In the genomic region with DNA sequence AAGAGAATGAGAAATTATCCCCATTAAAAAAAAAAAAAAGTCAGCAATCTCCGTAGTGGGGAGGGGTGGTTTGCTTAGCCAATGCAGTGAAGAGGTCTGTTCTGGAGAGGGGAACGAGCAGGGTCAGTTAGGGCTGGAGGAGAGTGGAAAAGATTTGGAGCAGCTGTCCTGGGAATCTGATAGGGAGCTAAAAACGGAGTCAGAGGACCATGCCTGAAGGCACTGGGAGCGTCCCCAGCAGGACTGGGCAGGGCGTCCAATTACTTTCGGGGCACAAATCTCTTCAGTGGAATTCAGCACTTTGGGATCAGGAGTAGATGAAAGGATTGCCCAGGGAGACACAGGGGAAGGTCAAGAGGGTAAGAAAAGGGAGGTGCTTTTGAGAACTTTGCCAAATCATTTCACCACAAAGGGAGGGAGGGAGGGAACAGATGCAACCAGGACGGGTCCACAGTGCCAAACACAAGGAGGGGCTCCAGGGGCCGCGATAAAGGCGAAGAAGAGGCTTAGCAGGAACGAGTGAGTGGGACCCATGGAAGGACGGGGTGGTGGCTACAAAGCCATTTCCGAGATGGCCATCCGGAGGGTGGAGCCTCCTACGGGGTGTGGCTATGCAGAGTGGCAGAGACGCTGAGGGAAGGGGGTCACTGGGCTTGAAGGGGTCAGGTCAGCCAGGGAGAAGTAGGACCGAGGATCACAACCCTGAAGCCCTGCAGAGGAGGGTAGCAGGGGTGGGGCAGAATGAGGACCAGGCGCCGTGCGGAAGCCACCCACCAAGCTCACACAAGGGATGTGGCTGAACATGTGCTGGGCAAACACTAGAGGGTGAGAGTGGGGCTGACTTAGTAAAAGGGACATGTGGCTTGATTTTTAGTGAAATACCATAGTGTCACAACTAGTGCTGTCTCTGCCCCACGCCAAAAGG, we compare ENCODE assay signal across 10 cellular contexts.
A peak's percentile ranks its signal among the peaks of the same experiment; 100 is the strongest.
DNase-seq lines count a peak whose midpoint lies in the region; ATAC-seq, FAIRE-seq and TF ChIP-seq lines count a peak whose summit lies in the region.
"Had no signal": no experiment of that assay in that cellular context is flagged by ENCODE, and none has a peak within 500 bp of the region (broad histone marks: within the 10 kb centered on the region; RNA-seq: fewer than 3 reads in every experiment).

No MANE protein-coding gene starts in this region.

- no peak overlapping the region for H3K27ac Mint-ChIP-seq in memory B cell
- H3K27ac Mint-ChIP-seq: activated CD8-positive, alpha-beta memory T cell treated with anti-CD3 and anti-CD28 coated beads, Interleukin-2, amount 10 ng/mL, durations not matched to agents 7 days and 5 days had no signal

- H3K4me1 Mint-ChIP-seq in memory B cell, result peaks cover 18% of the 10 kb centered on the region
- H3K4me1 Mint-ChIP-seq: activated CD8-positive, alpha-beta memory T cell treated with anti-CD3 and anti-CD28 coated beads, Interleukin-2, amount 10 ng/mL, durations not matched to agents 7 days and 5 days had no signal

- H3K9ac ChIP-seq in K562 (ENCODE audit: insufficient read depth in 1 of 2, low read depth in 2 of 2, low read length in 2 of 2), result peak overlapping the region; percentile 41 to 70; a peak in 3 of 4 replicates

- H3K4me2 ChIP-seq in K562 (ENCODE audit: insufficient read depth, low read length), result peak overlapping the region; percentile 81

- no peaks in the 10 kb centered on the region for H3K9me3 Mint-ChIP-seq in memory B cell

- peak overlapping the region; percentile 12; the same call in 1 of the 2 replicates for H3K4me3 ChIP-seq in K562

- peak overlapping the region; percentile 99 for H2AFZ ChIP-seq in K562 (ENCODE audit: low read depth, low read length)

- peak; percentile 76 for DNase-seq in Right ventricle myocardium inferior (ENCODE audit: missing footprints)
- DNase-seq in cardiac septum (ENCODE audit: low spot score), result no peak
- DNase-seq in K562 (ENCODE audit: extremely low read depth in 1 of 4, low spot score in 3 of 4), result peak; percentile 71 to 86 (median 84)
- no peak for DNase-seq in memory B cell (ENCODE audit: low spot score in 2 of 2)
- no peak for DNase-seq in DMS153 treated with DMSO at 0.1 percent for 48 hours (lab: John Stamatoyannopoulos, UW; ENCODE audit: unreplicated experiment)
- no peak for DNase-seq in activated effector memory CD4-positive, alpha-beta T cell treated with anti-CD3 and anti-CD28 coated beads, Interleukin-2, amount 50 U/mL, for 16 hours
- no peak for DNase-seq in medulla oblongata (ENCODE audit: extremely low spot score)
- DNase-seq: activated CD8-positive, alpha-beta memory T cell treated with anti-CD3 and anti-CD28 coated beads, Interleukin-2, amount 10 ng/mL, durations not matched to agents 7 days and 5 days had no signal

- no peaks in the 10 kb centered on the region for H3K9me1 ChIP-seq in K562 (ENCODE audit: control insufficient read depth, insufficient read depth, low read length)

- no peaks in the 10 kb centered on the region for H3K36me3 Mint-ChIP-seq in memory B cell
- H3K36me3 Mint-ChIP-seq: activated CD8-positive, alpha-beta memory T cell treated with anti-CD3 and anti-CD28 coated beads, Interleukin-2, amount 10 ng/mL, durations not matched to agents 7 days and 5 days had no signal

- peak overlapping the region; percentile 6 for H3K4me3 Mint-ChIP-seq in memory B cell
- H3K4me3 Mint-ChIP-seq: activated CD8-positive, alpha-beta memory T cell treated with anti-CD3 and anti-CD28 coated beads, Interleukin-2, amount 10 ng/mL, durations not matched to agents 7 days and 5 days had no signal

- peak overlapping the region; percentile 40 for H3K27ac ChIP-seq in K562 (ENCODE audit: extremely low read depth, low read depth, low read length)

- FAIRE-seq in K562 (lab: Jason Lieb, UNC), result peak; percentile 68
- FAIRE-seq: bronchial epithelial cell had no signal

- no peaks in the 10 kb centered on the region for H3K27me3 ChIP-seq in K562 (ENCODE audit: control insufficient read depth in 2 of 2, insufficient read depth in 2 of 2, low read length in 2 of 2)

- BruUV-seq in K562 (replicated peaks; lab: Mats Ljungman, UMichigan), result no TSS peak

- peak; percentile 68 for TF ChIP-seq POLR2A in K562 (conservative IDR thresholded peaks at IDR 0.05)

- no peaks in the 10 kb centered on the region for H3K36me3 ChIP-seq in K562 (ENCODE audit: control insufficient read depth, insufficient read depth, low read length)

- no peaks in the 10 kb centered on the region for H4K20me1 ChIP-seq in K562 (replicated peaks; ENCODE audit: control insufficient read depth, insufficient read depth, low read length)

- WGBS in K562 (ENCODE audit: insufficient coverage, low coverage, missing lambda C conversion rate), result 20% methylated on average over 19 of the region's 21 CpGs

- intact Hi-C loops in Right ventricle myocardium inferior (cut with DNase I) (loop anchor here (2.0 to 10.0 kb wide), 3 partner anchors 47 to 177 kb away; partner anchors contain the start of gene RREB1), cardiac septum (cut with DNase I) (loop anchor here (10.0 kb wide), 1 partner anchor 307 kb away; no protein-coding TSS in a partner anchor), K562 (cut with micrococcal nuclease) (loop anchor here (10.0 kb wide), 1 partner anchor 317 kb away; no protein-coding TSS in a partner anchor)

- CTCF ChIA-PET in K562 (lab: Yijun Ruan, JAX; ENCODE audit: low intra/inter-chr PET ratio), result interaction anchor here (0.6 to 1.2 kb wide), 2 partner anchors 203 to 663 kb away, joined by 3 to 6 read pairs; no protein-coding TSS in a partner anchor

- TF ChIP-seq RAD21 in K562 (CRISPR knock-in tag; conservative IDR thresholded peaks at IDR 0.05 in 1 of 2, IDR thresholded peaks at IDR 0.05 in 1 of 2), result peak; percentile 59 to 71

- H3K4me1 ChIP-seq in K562 (replicated peaks in 1 of 2; ENCODE audit: control insufficient read depth in 2 of 2, insufficient read depth in 2 of 2, low read length in 2 of 2), result peaks cover 8 to 27% of the 10 kb centered on the region in 2 experiments

- no peak for TF ChIP-seq EP300 in K562 (IDR thresholded peaks at IDR 0.05; ENCODE audit: low read length)

- ATAC-seq in Right ventricle myocardium inferior (peak; percentile 88), K562 (peak; percentile 96), memory B cell (ENCODE audit: low read depth) (peak; percentile 39), GM18511 (IDR thresholded peaks at IDR 0.05; ENCODE audit: unreplicated experiment) (no peak)
- ATAC-seq: activated CD8-positive, alpha-beta memory T cell treated with anti-CD3 and anti-CD28 coated beads, Interleukin-2, amount 10 ng/mL, durations not matched to agents 7 days and 5 days had no signal

- TF ChIP-seq CTCF in K562 (IDR thresholded peaks at IDR 0.05 in 2 of 3, conservative IDR thresholded peaks at IDR 0.05 in 1 of 3; ENCODE audit: insufficient read depth in 2 of 3, low read depth in 1 of 3, low read length in 3 of 3), result peak; percentile 57 to 68 (median 58)

- H3K79me2 ChIP-seq in K562 (ENCODE audit: control insufficient read depth, insufficient read depth, low read length), result no peaks in the 10 kb centered on the region

- H3K27me3 Mint-ChIP-seq in memory B cell, result peaks cover 10% of the 10 kb centered on the region

- H3K9me3 ChIP-seq in K562 (replicated peaks; ENCODE audit: control insufficient read depth, insufficient read depth, low read depth, low read length), result no peaks in the 10 kb centered on the region

- in situ Hi-C loops in K562 (cut with MboI), result no loop called here

- POLR2A ChIA-PET in K562 (lab: Yijun Ruan, JAX), result interaction anchor here (0.5 to 1.5 kb wide), 7 partner anchors 9 to 311 kb away, joined by 3 to 6 read pairs (median 3); no protein-coding TSS in a partner anchor

TF ChIP-seq in K562, 482 proteins besides CTCF, POLR2A, EP300 and RAD21 (continues in another document):
- TF ChIP-seq BCLAF1 (IDR thresholded peaks at IDR 0.05; ENCODE audit: borderline replicate concordance in 1 of 2, control insufficient read depth in 1 of 2, low read depth in 2 of 2, low read length in 1 of 2) (no peak), ZNF133 (CRISPR knock-in tag; IDR thresholded peaks at IDR 0.05) (no peak), SUPT5H (IDR thresholded peaks at IDR 0.05) (peak; percentile 51; the same call in 1 of the 2 replicates), MEIS2 (IDR thresholded peaks at IDR 0.05; ENCODE audit: partially characterized antibody) (no peak), CBX3 (IDR thresholded peaks at IDR 0.05; ENCODE audit: borderline replicate concordance in 1 of 2, low read length in 2 of 2) (no peak), POLR2B (IDR thresholded peaks at IDR 0.05; ENCODE audit: low read depth, partially characterized antibody) (peak; percentile 58), DMBX1 (CRISPR knock-in tag; IDR thresholded peaks at IDR 0.05; ENCODE audit: borderline replicate concordance) (no peak; the same call in 1 of the 2 replicates), ZNF3 (CRISPR knock-in tag; IDR thresholded peaks at IDR 0.05) (no peak)
- TF ChIP-seq, protein P1, sequence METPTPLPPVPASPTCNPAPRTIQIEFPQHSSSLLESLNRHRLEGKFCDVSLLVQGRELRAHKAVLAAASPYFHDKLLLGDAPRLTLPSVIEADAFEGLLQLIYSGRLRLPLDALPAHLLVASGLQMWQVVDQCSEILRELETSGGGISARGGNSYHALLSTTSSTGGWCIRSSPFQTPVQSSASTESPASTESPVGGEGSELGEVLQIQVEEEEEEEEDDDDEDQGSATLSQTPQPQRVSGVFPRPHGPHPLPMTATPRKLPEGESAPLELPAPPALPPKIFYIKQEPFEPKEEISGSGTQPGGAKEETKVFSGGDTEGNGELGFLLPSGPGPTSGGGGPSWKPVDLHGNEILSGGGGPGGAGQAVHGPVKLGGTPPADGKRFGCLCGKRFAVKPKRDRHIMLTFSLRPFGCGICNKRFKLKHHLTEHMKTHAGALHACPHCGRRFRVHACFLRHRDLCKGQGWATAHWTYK (CRISPR knock-in tag; IDR thresholded peaks at IDR 0.05), result no peak

Comparison
In these comparisons a context has a peak if more than half of its experiments do, and no peak if none do; other contexts are left out.
1. DNase-seq: peak in Right ventricle myocardium inferior (single experiment) and K562 (4 of 4); none in cardiac septum (single experiment), memory B cell (0 of 2), DMS153 treated with DMSO at 0.1 percent for 48 hours (single experiment), activated effector memory CD4-positive, alpha-beta T cell treated with anti-CD3 and anti-CD28 coated beads, Interleukin-2, amount 50 U/mL, for 16 hours (single experiment) and medulla oblongata (single experiment).